10 cellular contexts compared by ENCODE assay signal in the genomic region with DNA sequence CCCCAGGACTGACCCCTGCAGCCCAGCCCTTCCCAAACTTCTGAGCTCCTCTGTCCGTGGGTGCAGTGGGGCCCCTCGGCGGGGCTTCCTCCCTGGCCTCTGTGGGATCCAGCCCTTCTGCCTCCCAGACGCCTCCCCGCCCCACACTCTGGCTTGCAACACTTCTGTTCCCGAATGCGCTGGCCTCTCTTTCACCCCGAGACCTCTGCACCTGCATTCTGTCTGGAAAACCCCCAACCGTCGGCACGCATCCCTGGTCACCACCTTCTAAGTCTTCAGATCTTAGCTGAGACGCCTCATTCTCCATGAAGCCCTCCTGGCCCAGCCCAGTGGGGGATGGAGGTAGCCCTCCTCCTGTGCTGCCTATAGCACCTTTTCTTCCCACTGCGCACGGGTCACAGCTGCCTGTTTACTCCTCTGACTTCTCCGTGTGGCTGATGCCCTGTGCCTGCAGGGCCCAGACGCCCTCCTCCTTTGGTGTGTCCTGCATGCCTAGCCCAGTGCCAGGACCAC. TPM values are rescaled to one million over a fixed set of nuclear protein-coding genes. Genes with fewer than 3 reads are reported as not detected.
DNase-seq lines count a peak whose midpoint lies in the region; ATAC-seq, FAIRE-seq and TF ChIP-seq lines count a peak whose summit lies in the region.
"Had no signal": no experiment of that assay in that cellular context is flagged by ENCODE, and none has a peak within 500 bp of the region (broad histone marks: within the 10 kb centered on the region; RNA-seq: fewer than 3 reads in every experiment).

No MANE protein-coding gene starts in this region.

- WGBS in gastroesophageal sphincter (ENCODE audit: low coverage in 1 of 2), 2 donors: 57 to 77% methylated on average over 8 to 13 of the region's 16 CpGs
- 23 to 43% (median 34%) methylated on average over 16 of the region's 16 CpGs for WGBS in spleen, 5 donors
- 50 to 63% methylated on average over 15 to 16 of the region's 16 CpGs for WGBS in lower leg skin, 2 donors

- intact Hi-C loops in spleen (cut with DNase I; ENCODE audit: low total_unique reads) (no loop called here), lower leg skin (cut with DNase I; ENCODE audit: low total_unique reads) (no loop called here)

- TF ChIP-seq POLR2A in gastroesophageal sphincter (IDR thresholded peaks at IDR 0.05) (no peak), spleen (IDR thresholded peaks at IDR 0.05) (no peak), GM12892 (IDR thresholded peaks at IDR 0.05; ENCODE audit: low read depth, low read length) (no peak), lower leg skin (IDR thresholded peaks at IDR 0.05) (no peak)

- DNase-seq in NOMO-1 treated with DMSO at 0.1 percent for 48 hours (lab: John Stamatoyannopoulos, UW; ENCODE audit: unreplicated experiment): peak; percentile 16
- DNase-seq in NOMO-1 treated with dmso at 0.1 percent for 144 hours (lab: John Stamatoyannopoulos, UW; ENCODE audit: unreplicated experiment): no peak
- peak; percentile 59 for DNase-seq in SKM-1 treated with dmso at 0.1 percent for 144 hours (lab: John Stamatoyannopoulos, UW; ENCODE audit: unreplicated experiment)
- DNase-seq in spleen: peak; percentile 91
- DNase-seq in GM12892 (ENCODE audit: insufficient read length): no peak
- DNase-seq in lower leg skin (ENCODE audit: low spot score in 2 of 2): no peak
- DNase-seq in GOT3 (lab: John Stamatoyannopoulos, UW): no peak

- H3K9me3 ChIP-seq in gastroesophageal sphincter (no peaks in the 10 kb centered on the region), spleen (no peaks in the 10 kb centered on the region)
- H3K9me3 ChIP-seq: A549 had no signal

- TF ChIP-seq CTCF in gastroesophageal sphincter (IDR thresholded peaks at IDR 0.05) (no peak), spleen (IDR thresholded peaks at IDR 0.05 in 8 of 11, conservative IDR thresholded peaks at IDR 0.05 in 3 of 11) (no peak), lower leg skin (IDR thresholded peaks at IDR 0.05) (no peak)

- ATAC-seq in gastroesophageal sphincter: no peak
- ATAC-seq: A549 had no signal

- TF ChIP-seq EP300 in gastroesophageal sphincter (IDR thresholded peaks at IDR 0.05): no peak

- H3K4me3 ChIP-seq in gastroesophageal sphincter (no peak overlapping the region), spleen (peak overlapping the region in 4 of 8 donors; percentile 1 to 60 (median 19)), lower leg skin (ENCODE audit: low read depth, poor library complexity, severe bottlenecking) (no peak overlapping the region)
- H3K4me3 ChIP-seq: A549 had no signal

- H3K36me3 ChIP-seq in gastroesophageal sphincter: no peaks in the 10 kb centered on the region
- H3K36me3 ChIP-seq in spleen: no peaks in the 10 kb centered on the region

- H3K27me3 ChIP-seq in gastroesophageal sphincter (peaks cover 8% of the 10 kb centered on the region), spleen (replicated peaks in 1 of 7) (peaks cover 0 to 10% (median 0%) of the 10 kb centered on the region in 7 donors)

- H3K4me1 ChIP-seq in gastroesophageal sphincter: peaks cover 0 to 33% (median 0%) of the 10 kb centered on the region in 3 donors
- peaks cover 21 to 98% (median 76%) of the 10 kb centered on the region in 6 donors for H3K4me1 ChIP-seq in spleen

- H3K27ac ChIP-seq in gastroesophageal sphincter: peak overlapping the region in 3 of 4 donors; percentile 56 to 69 (median 67)
- peak overlapping the region; percentile 27 to 93 (median 82) for H3K27ac ChIP-seq in spleen
- H3K27ac ChIP-seq: A549 had no signal

- FAIRE-seq in GM12892 (lab: Jason Lieb, UNC): no peak
- FAIRE-seq: A549 had no signal

RNA-seq across cellular contexts. Expression of a gene that starts 26.4 kb away (rescaled TPM):
- total RNA-seq in gastroesophageal sphincter (not detected), spleen (not detected), lower leg skin (not detected)
- not detected for polyA plus RNA-seq in spleen
- polyA plus RNA-seq in GM12892 (2012; ENCODE audit: missing spikeins): not detected
- total RNA-seq: T-helper 1 cell treated with Interleukin-12 subunit alpha and Interleukin-12 subunit beta and Interleukin-4 antibody, amounts not matched to agents 30 ng/mL and 1 ng/mL, for 36 hours had no signal
- polyA plus RNA-seq: A549 had no signal

RNA-seq across cellular contexts. Expression of a gene that starts 43.8 kb away (rescaled TPM):
- 1 to 10 TPM in 1 of 4 donors, under 1 TPM in 1, not detected in 2; 0.27 to 1.6 TPM for total RNA-seq in gastroesophageal sphincter
- total RNA-seq in spleen: 10 to 100 TPM in 1 of 7 donors, 1 to 10 TPM in 6; 2.3 to 11.9 (median 6.2) TPM
- 10 to 100 TPM in 1 of 3 donors, 1 to 10 TPM in 2; 2.1 to 11.3 (median 7.2) TPM for polyA plus RNA-seq in spleen
- polyA plus RNA-seq in GM12892 (2012; ENCODE audit: missing spikeins): 22.0 TPM
- 1 to 10 TPM; 1.8 to 6.7 (median 3.9) TPM for total RNA-seq in lower leg skin

Comparison
In these comparisons a context has a peak if more than half of its experiments do, and no peak if none do; other contexts are left out.
1. DNase-seq: peak in NOMO-1 treated with DMSO at 0.1 percent for 48 hours (single experiment), SKM-1 treated with dmso at 0.1 percent for 144 hours (single experiment) and spleen (single experiment); none in NOMO-1 treated with dmso at 0.1 percent for 144 hours (single experiment), GM12892 (single experiment), lower leg skin (0 of 2) and GOT3 (single experiment).